Comparison of ENCODE assay signal across 9 cellular contexts in the genomic region with DNA sequence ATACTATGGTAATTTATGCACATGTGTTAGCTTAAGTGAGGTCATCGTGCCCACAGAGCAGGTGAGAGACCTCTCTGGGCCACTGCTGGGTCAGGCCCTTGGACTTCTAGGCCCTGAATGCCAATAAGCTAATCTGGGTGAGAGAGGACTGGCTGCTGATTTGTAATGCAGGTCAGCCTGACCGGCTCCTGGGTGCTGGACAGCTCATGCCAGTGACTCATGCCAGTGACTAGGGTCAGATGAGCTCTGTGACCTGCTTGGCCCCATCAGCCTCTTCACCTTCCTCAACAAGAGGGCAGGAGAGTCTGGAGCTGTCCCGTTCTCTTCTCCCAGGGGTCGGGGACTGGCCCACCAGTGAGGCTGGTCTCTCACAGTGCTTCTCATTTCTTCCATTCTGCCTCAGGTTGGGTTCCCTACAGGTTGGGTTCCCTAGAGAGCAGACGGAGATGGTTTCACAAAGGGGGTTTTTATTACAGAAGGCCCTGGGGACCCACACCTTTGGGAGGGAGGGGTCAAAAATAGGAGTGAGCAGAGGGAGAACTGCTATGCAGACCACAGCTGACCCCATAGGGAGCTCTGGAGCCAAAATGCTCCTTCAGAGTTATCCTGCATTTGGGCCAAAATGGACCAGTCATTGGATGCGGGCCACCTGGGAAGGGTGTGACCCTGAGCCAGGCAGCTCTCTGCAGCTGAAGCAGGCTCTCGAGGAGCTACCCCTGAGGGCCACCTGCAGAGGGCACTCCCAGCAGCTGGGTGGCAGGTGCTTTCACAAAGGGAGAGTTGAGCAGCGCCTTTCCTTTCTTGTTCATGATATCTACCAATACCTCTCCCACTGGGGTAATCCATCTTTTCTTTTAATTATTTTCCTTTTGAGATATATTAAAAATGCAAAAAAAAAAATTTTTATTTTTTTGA. TPM values are rescaled to one million over a fixed set of nuclear protein-coding genes. Genes with fewer than 3 reads are reported as not detected.
DNase-seq lines count a peak whose midpoint lies in the region; ATAC-seq, FAIRE-seq and TF ChIP-seq lines count a peak whose summit lies in the region.
"Had no signal": no experiment of that assay in that cellular context is flagged by ENCODE, and none has a peak within 500 bp of the region (broad histone marks: within the 10 kb centered on the region; RNA-seq: fewer than 3 reads in every experiment).

No MANE protein-coding gene starts in this region.

- 87% methylated on average over 5 of the region's 8 CpGs for WGBS in SK-N-SH (ENCODE audit: low lambda C conversion rate)

- TF ChIP-seq RAD21 in SK-N-SH (IDR thresholded peaks at IDR 0.05; ENCODE audit: low read length): no peak

- no peaks in the 10 kb centered on the region for H3F3A ChIP-seq in SK-N-SH (replicated peaks; ENCODE audit: insufficient read depth)

- no peak overlapping the region for H3K27ac ChIP-seq in HEK293 (ENCODE audit: extremely low read depth, low read depth, low read length)
- no peak overlapping the region for H3K27ac ChIP-seq in SK-N-SH (ENCODE audit: low read depth in 2 of 2, low read length in 1 of 2)
- no peak overlapping the region for H3K27ac ChIP-seq in kidney (ENCODE audit: low read depth in 2 of 2, low read length in 2 of 2)
- H3K27ac ChIP-seq in effector memory CD4-positive, alpha-beta T cell (ENCODE audit: insufficient read depth, low read length, poor library complexity, severe bottlenecking): no peak overlapping the region
- no peak overlapping the region for H3K27ac ChIP-seq in RWPE1

- H3K9me2 ChIP-seq in SK-N-SH: no peaks in the 10 kb centered on the region

- H3K9ac ChIP-seq in SK-N-SH: no peak overlapping the region
- H3K9ac ChIP-seq in kidney (ENCODE audit: low read length in 2 of 2): no peak overlapping the region

- no peak overlapping the region for H3K4me3 ChIP-seq in HEK293 (ENCODE audit: low read depth, low read length)
- H3K4me3 ChIP-seq in SK-N-SH (ENCODE audit: low read depth in 2 of 2, low read length in 1 of 2): no peak overlapping the region
- H3K4me3 ChIP-seq in kidney (ENCODE audit: low read length in 2 of 2): no peak overlapping the region
- H3K4me3 ChIP-seq in effector memory CD4-positive, alpha-beta T cell (ENCODE audit: insufficient read depth, low read depth, low read length, poor library complexity, severe bottlenecking): no peak overlapping the region

- H3K36me3 ChIP-seq in HEK293 (ENCODE audit: control insufficient read depth in 2 of 2, insufficient read depth in 1 of 2, low read length in 2 of 2): no peaks in the 10 kb centered on the region
- no peaks in the 10 kb centered on the region for H3K36me3 ChIP-seq in SK-N-SH (replicated peaks in 1 of 2; ENCODE audit: control insufficient read depth in 1 of 2, insufficient read depth in 2 of 2, low read length in 1 of 2)
- no peaks in the 10 kb centered on the region for H3K36me3 ChIP-seq in kidney (ENCODE audit: control insufficient read depth in 1 of 2, insufficient read depth in 2 of 2, low read length in 2 of 2)
- H3K36me3 ChIP-seq in effector memory CD4-positive, alpha-beta T cell (ENCODE audit: control insufficient read depth, insufficient read depth, low read length): no peaks in the 10 kb centered on the region

- H3K79me2 ChIP-seq in SK-N-SH (ENCODE audit: insufficient read depth): no peaks in the 10 kb centered on the region

- FAIRE-seq in kidney (lab: Jason Lieb, UNC): no peak

- no peak overlapping the region for H2AFZ ChIP-seq in SK-N-SH (ENCODE audit: low read depth)

- TF ChIP-seq EP300 in SK-N-SH (IDR thresholded peaks at IDR 0.05; ENCODE audit: borderline replicate concordance in 1 of 2, low read depth in 1 of 2, low read length in 1 of 2): no peak

- no peaks in the 10 kb centered on the region for H4K20me1 ChIP-seq in SK-N-SH (ENCODE audit: insufficient read depth)

- H3K27me3 ChIP-seq in SK-N-SH (ENCODE audit: insufficient read depth): no peaks in the 10 kb centered on the region
- H3K27me3 ChIP-seq in effector memory CD4-positive, alpha-beta T cell (replicated peaks; ENCODE audit: control insufficient read depth, insufficient read depth, low read length, poor library complexity, severe bottlenecking): no peaks in the 10 kb centered on the region

- DNase-seq in DMS153 (lab: John Stamatoyannopoulos, UW) (peak; percentile 49), SK-N-SH (no peak), kidney (peak; percentile 55), RWPE1 (ENCODE audit: low spot score) (no peak), SKM-1 treated with dmso at 0.1 percent for 144 hours (lab: John Stamatoyannopoulos, UW; ENCODE audit: unreplicated experiment) (no peak)
- no peak for DNase-seq in effector memory CD4-positive, alpha-beta T cell

- TF ChIP-seq CTCF in HEK293 (tag by site-specific recombination; IDR thresholded peaks at IDR 0.05): no peak
- TF ChIP-seq CTCF in SK-N-SH (IDR thresholded peaks at IDR 0.05): no peak
- TF ChIP-seq CTCF in kidney (IDR thresholded peaks at IDR 0.05; ENCODE audit: borderline replicate concordance, extremely low read depth, insufficient read depth): no peak
- no peak for TF ChIP-seq CTCF in RWPE1 (conservative IDR thresholded peaks at IDR 0.05; ENCODE audit: low read depth)

- POLR2A ChIA-PET in HEK293 (lab: Yijun Ruan, JAX): interaction anchor here (0.6 kb wide), 1 partner anchor 16 kb away, joined by 3 read pairs; no protein-coding TSS in a partner anchor
- POLR2A ChIA-PET in SK-N-SH (lab: Yijun Ruan, JAX): no interaction called here
- POLR2A ChIA-PET in RWPE1 (lab: Yijun Ruan, JAX; ENCODE audit: low non-redundant PET): no interaction called here

- H3K9me3 ChIP-seq in HEK293 (ENCODE audit: control insufficient read depth, insufficient read depth, low read depth, low read length) (no peaks in the 10 kb centered on the region), SK-N-SH (no peaks in the 10 kb centered on the region), kidney (ENCODE audit: control insufficient read depth in 1 of 2, low read length in 2 of 2) (no peaks in the 10 kb centered on the region)
- no peaks in the 10 kb centered on the region for H3K9me3 ChIP-seq in effector memory CD4-positive, alpha-beta T cell (ENCODE audit: control insufficient read depth, low read length)

- intact Hi-C loops in kidney (cut with DNase I): no loop called here

- H3K4me2 ChIP-seq in SK-N-SH: no peak overlapping the region

- H3K4me1 ChIP-seq in HEK293 (ENCODE audit: control insufficient read depth, insufficient read depth, low read length): no peaks in the 10 kb centered on the region
- H3K4me1 ChIP-seq in SK-N-SH (ENCODE audit: control insufficient read depth in 1 of 2, insufficient read depth in 2 of 2, low read depth in 1 of 2, low read length in 1 of 2): no peaks in the 10 kb centered on the region
- no peaks in the 10 kb centered on the region for H3K4me1 ChIP-seq in kidney (ENCODE audit: control insufficient read depth in 1 of 2, insufficient read depth in 1 of 2, low read depth in 1 of 2, low read length in 2 of 2)
- H3K4me1 ChIP-seq in effector memory CD4-positive, alpha-beta T cell (ENCODE audit: control insufficient read depth, insufficient read depth, low read length, poor library complexity, severe bottlenecking): peaks cover 11% of the 10 kb centered on the region

- ATAC-seq in GM19023 (IDR thresholded peaks at IDR 0.05; ENCODE audit: unreplicated experiment): no peak

- CTCF ChIA-PET in HEK293 (lab: Yijun Ruan, JAX): interaction anchor here (0.7 to 1.5 kb wide), 4 partner anchors 10 to 118 kb away, joined by 3 to 10 read pairs (median 4); no protein-coding TSS in a partner anchor
- CTCF ChIA-PET in SK-N-SH (lab: Yijun Ruan, JAX): interaction anchor here (1.4 to 3.8 kb wide), 2 partner anchors 16 to 426 kb away, joined by 4 to 18 read pairs; no protein-coding TSS in a partner anchor
- CTCF ChIA-PET in RWPE1 (lab: Yijun Ruan, JAX): interaction anchor here (0.5 to 0.9 kb wide), 2 partner anchors 14 to 1678 kb away, joined by 3 to 6 read pairs; no protein-coding TSS in a partner anchor

TF ChIP-seq in SK-N-SH, 30 proteins besides CTCF, POLR2A, EP300 and RAD21 (continues in another document):
- TF ChIP-seq TEAD4 (IDR thresholded peaks at IDR 0.05; ENCODE audit: borderline replicate concordance, insufficient read depth) (no peak), EZH2phosphoT487 (IDR thresholded peaks at IDR 0.05; ENCODE audit: borderline replicate concordance, low read depth) (no peak)

RNA-seq across cellular contexts. Expression of a gene that starts 2.2 kb away (rescaled TPM):
- polyA plus RNA-seq in SK-N-SH (2012; rRNA removed): not detected in 2 replicates
- not detected in 2 replicates for polyA plus RNA-seq in SK-N-SH (2012; cell fraction: cytosol; rRNA removed)
- polyA plus RNA-seq in SK-N-SH (2012; cell fraction: nucleus; rRNA removed): not detected in 2 replicates
- total RNA-seq in kidney: not detected
- 10.8 TPM for polyA plus RNA-seq in kidney (ENCODE audit: insufficient read depth, low read depth, low replicate concordance)
- polyA plus RNA-seq: neural cell had no signal

RNA-seq across cellular contexts. Expression of a gene that starts 15.3 kb away (rescaled TPM):
- not detected in 2 replicates for polyA plus RNA-seq in SK-N-SH (2012; rRNA removed)
- not detected in 2 replicates for polyA plus RNA-seq in SK-N-SH (2012; cell fraction: cytosol; rRNA removed)
- not detected in 2 replicates for polyA plus RNA-seq in SK-N-SH (2012; cell fraction: nucleus; rRNA removed)
- total RNA-seq in kidney: not detected
- 2.1 TPM for polyA plus RNA-seq in kidney (ENCODE audit: insufficient read depth, low read depth, low replicate concordance)
- polyA plus RNA-seq: neural cell had no signal

RNA-seq across cellular contexts. Expression of a gene that starts 23.4 kb away (rescaled TPM):
- polyA plus RNA-seq in SK-N-SH (2012; rRNA removed) (114 and 152 TPM in 2 replicates), kidney (ENCODE audit: insufficient read depth, low read depth, low replicate concordance) (109 TPM)
- polyA plus RNA-seq in SK-N-SH (2012; cell fraction: cytosol; rRNA removed): 91.5 and 118 TPM in 2 replicates
- polyA plus RNA-seq in SK-N-SH (2012; cell fraction: nucleus; rRNA removed): 94.2 and 127 TPM in 2 replicates
- 39.8 TPM for total RNA-seq in kidney

RNA-seq across cellular contexts. Expression of a gene that starts 25.8 kb away (rescaled TPM):
- polyA plus RNA-seq in SK-N-SH (2012; rRNA removed) (0.31 and 0.58 TPM in 2 replicates), kidney (ENCODE audit: insufficient read depth, low read depth, low replicate concordance) (not detected)
- 0.05 TPM in 1 of 2 replicates, not detected in the other for polyA plus RNA-seq in SK-N-SH (2012; cell fraction: cytosol; rRNA removed)
- polyA plus RNA-seq in SK-N-SH (2012; cell fraction: nucleus; rRNA removed): 2.3 and 5.7 TPM in 2 replicates
- total RNA-seq in kidney: not detected

Comparison
In these comparisons a context has a peak if more than half of its experiments do, and no peak if none do; other contexts are left out.
1. DNase-seq: peak in DMS153 (single experiment) and kidney (single experiment); none in SK-N-SH (single experiment), effector memory CD4-positive, alpha-beta T cell (0 of 3), RWPE1 (single experiment) and SKM-1 treated with dmso at 0.1 percent for 144 hours (single experiment).
2. RNA of a gene that starts 2.2 kb away (polyA plus RNA-seq): 10.8 TPM in kidney (single experiment); not detected in SK-N-SH; every median in the first group is over 10 times any median in the second.